ENCODE assay signal across 1 cellular context in the genomic region with DNA sequence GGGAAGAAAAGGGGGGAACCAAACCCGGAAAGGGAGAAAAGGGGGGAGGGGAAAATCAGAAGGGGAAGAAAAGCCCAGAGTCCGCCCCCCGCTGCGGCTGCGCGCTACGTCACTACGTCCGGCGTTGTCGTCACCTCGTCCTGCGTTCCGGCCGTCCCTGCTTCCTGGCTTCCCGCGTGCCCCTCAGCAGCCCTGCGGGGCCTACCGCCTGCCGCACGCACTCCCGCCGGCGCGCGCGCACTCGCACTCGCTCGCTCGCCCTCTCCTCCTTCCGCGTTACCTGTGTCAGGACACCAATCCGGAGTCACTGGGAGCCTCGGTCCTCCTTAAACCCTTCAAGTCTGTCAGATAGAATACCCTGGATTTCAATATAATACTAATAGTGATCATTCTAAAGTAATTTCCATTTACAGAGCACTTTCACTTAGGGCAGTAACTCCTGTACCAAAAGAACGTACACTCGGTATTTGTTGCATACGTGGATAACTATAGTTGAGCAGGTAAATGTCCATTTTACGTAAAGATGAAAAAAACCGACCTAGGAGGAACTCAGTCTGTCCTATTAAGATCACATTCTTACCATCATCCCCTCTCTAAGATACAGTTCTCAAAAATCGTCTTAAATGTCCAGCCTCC.
A peak's percentile ranks its signal among the peaks of the same experiment; 100 is the strongest.
TF ChIP-seq lines count a peak whose summit lies in the region.

A gene (minus strand): TSS at position 113 of the 636 bp plus-strand sequence. CDS start 120,615 bp downstream, outside the sequence.

TF ChIP-seq in GM12878, 131 proteins besides CTCF, POLR2A, EP300 and RAD21 (continued from another document and continues in another):
- TF ChIP-seq, protein P1, sequence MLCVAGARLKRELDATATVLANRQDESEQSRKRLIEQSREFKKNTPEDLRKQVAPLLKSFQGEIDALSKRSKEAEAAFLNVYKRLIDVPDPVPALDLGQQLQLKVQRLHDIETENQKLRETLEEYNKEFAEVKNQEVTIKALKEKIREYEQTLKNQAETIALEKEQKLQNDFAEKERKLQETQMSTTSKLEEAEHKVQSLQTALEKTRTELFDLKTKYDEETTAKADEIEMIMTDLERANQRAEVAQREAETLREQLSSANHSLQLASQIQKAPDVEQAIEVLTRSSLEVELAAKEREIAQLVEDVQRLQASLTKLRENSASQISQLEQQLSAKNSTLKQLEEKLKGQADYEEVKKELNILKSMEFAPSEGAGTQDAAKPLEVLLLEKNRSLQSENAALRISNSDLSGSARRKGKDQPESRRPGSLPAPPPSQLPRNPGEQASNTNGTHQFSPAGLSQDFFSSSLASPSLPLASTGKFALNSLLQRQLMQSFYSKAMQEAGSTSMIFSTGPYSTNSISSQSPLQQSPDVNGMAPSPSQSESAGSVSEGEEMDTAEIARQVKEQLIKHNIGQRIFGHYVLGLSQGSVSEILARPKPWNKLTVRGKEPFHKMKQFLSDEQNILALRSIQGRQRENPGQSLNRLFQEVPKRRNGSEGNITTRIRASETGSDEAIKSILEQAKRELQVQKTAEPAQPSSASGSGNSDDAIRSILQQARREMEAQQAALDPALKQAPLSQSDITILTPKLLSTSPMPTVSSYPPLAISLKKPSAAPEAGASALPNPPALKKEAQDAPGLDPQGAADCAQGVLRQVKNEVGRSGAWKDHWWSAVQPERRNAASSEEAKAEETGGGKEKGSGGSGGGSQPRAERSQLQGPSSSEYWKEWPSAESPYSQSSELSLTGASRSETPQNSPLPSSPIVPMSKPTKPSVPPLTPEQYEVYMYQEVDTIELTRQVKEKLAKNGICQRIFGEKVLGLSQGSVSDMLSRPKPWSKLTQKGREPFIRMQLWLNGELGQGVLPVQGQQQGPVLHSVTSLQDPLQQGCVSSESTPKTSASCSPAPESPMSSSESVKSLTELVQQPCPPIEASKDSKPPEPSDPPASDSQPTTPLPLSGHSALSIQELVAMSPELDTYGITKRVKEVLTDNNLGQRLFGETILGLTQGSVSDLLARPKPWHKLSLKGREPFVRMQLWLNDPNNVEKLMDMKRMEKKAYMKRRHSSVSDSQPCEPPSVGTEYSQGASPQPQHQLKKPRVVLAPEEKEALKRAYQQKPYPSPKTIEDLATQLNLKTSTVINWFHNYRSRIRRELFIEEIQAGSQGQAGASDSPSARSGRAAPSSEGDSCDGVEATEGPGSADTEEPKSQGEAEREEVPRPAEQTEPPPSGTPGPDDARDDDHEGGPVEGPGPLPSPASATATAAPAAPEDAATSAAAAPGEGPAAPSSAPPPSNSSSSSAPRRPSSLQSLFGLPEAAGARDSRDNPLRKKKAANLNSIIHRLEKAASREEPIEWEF (IDR thresholded peaks at IDR 0.05; ENCODE audit: insufficient replicate concordance, low read depth, low read length) = peak; percentile 69
- TF ChIP-seq SMC3 (IDR thresholded peaks at IDR 0.05; ENCODE audit: borderline replicate concordance, low read length) (no peak), IKZF2 (IDR thresholded peaks at IDR 0.05) (peak; percentile 20 to 41; a peak in 2 of 4 replicates), ZNF217 (IDR thresholded peaks at IDR 0.05) (no peak), WRNIP1 (IDR thresholded peaks at IDR 0.05; ENCODE audit: borderline replicate concordance, low read depth, low read length) (no peak), CREB1 (IDR thresholded peaks at IDR 0.05; ENCODE audit: low read depth) (peak; percentile 97), HDAC6 (IDR thresholded peaks at IDR 0.05; ENCODE audit: unreplicated experiment) (no peak), KAT2A (conservative IDR thresholded peaks at IDR 0.05; ENCODE audit: control insufficient read depth, low read depth, low read length) (no peak), ETV6 (conservative IDR thresholded peaks at IDR 0.05 in 1 of 2, IDR thresholded peaks at IDR 0.05 in 1 of 2; ENCODE audit: borderline replicate concordance in 1 of 2, low read depth in 1 of 2) (peak in 1 of 2 experiments; percentile 49; a peak in 2 of 4 replicates), SRF (IDR thresholded peaks at IDR 0.05; ENCODE audit: low read depth in 2 of 2, low read length in 2 of 2) (0 out of 4 replicates have a peak, but pooled peaks of 1 of the 2 experiments have one; percentile 3), ZNF384 (IDR thresholded peaks at IDR 0.05; ENCODE audit: borderline replicate concordance, low read depth, low read length) (no peak), FOXM1 (IDR thresholded peaks at IDR 0.05; ENCODE audit: low read depth, low read length) (no peak), BMI1 (IDR thresholded peaks at IDR 0.05; ENCODE audit: borderline replicate concordance) (no peak), ZNF207 (IDR thresholded peaks at IDR 0.05; ENCODE audit: borderline replicate concordance) (peak; percentile 84; the same call in 1 of the 2 replicates), NFIC (IDR thresholded peaks at IDR 0.05; ENCODE audit: low read depth, low read length) (no peak), BRCA1 (IDR thresholded peaks at IDR 0.05; ENCODE audit: low read depth, low read length) (no peak), BACH1 (IDR thresholded peaks at IDR 0.05; ENCODE audit: borderline replicate concordance) (peak; percentile 23; the same call in 1 of the 2 replicates), NFXL1 (IDR thresholded peaks at IDR 0.05; ENCODE audit: borderline replicate concordance) (no peak), SREBF1 (IDR thresholded peaks at IDR 0.05; ENCODE audit: low read length) (no peak), GATAD2B (conservative IDR thresholded peaks at IDR 0.05; ENCODE audit: low read depth) (no peak; the same call in 1 of the 2 replicates), TBL1XR1 (IDR thresholded peaks at IDR 0.05; ENCODE audit: low read depth, low read length) (no peak), CREM (IDR thresholded peaks at IDR 0.05; ENCODE audit: low read depth) (peak; percentile 93), SMARCA5 (IDR thresholded peaks at IDR 0.05) (no peak), CHD2 (IDR thresholded peaks at IDR 0.05; ENCODE audit: borderline replicate concordance, low read depth, low read length) (peak; percentile 75), MYC (IDR thresholded peaks at IDR 0.05; ENCODE audit: insufficient read depth, insufficient read length, insufficient replicate concordance, low read length, severe bottlenecking) (peak; percentile 81), GABPA (IDR thresholded peaks at IDR 0.05; ENCODE audit: low read depth) (no peak), RBBP5 (conservative IDR thresholded peaks at IDR 0.05) (no peak), CBX5 (IDR thresholded peaks at IDR 0.05; ENCODE audit: low read depth) (no peak), SIN3A (IDR thresholded peaks at IDR 0.05; ENCODE audit: low read depth, low read length) (no peak), JUND (IDR thresholded peaks at IDR 0.05; ENCODE audit: low read depth, low read length) (no peak)
- TF ChIP-seq, protein P2, sequence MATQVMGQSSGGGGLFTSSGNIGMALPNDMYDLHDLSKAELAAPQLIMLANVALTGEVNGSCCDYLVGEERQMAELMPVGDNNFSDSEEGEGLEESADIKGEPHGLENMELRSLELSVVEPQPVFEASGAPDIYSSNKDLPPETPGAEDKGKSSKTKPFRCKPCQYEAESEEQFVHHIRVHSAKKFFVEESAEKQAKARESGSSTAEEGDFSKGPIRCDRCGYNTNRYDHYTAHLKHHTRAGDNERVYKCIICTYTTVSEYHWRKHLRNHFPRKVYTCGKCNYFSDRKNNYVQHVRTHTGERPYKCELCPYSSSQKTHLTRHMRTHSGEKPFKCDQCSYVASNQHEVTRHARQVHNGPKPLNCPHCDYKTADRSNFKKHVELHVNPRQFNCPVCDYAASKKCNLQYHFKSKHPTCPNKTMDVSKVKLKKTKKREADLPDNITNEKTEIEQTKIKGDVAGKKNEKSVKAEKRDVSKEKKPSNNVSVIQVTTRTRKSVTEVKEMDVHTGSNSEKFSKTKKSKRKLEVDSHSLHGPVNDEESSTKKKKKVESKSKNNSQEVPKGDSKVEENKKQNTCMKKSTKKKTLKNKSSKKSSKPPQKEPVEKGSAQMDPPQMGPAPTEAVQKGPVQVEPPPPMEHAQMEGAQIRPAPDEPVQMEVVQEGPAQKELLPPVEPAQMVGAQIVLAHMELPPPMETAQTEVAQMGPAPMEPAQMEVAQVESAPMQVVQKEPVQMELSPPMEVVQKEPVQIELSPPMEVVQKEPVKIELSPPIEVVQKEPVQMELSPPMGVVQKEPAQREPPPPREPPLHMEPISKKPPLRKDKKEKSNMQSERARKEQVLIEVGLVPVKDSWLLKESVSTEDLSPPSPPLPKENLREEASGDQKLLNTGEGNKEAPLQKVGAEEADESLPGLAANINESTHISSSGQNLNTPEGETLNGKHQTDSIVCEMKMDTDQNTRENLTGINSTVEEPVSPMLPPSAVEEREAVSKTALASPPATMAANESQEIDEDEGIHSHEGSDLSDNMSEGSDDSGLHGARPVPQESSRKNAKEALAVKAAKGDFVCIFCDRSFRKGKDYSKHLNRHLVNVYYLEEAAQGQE (IDR thresholded peaks at IDR 0.05; ENCODE audit: low read depth, low read length) = no peak
- TF ChIP-seq, protein P3, sequence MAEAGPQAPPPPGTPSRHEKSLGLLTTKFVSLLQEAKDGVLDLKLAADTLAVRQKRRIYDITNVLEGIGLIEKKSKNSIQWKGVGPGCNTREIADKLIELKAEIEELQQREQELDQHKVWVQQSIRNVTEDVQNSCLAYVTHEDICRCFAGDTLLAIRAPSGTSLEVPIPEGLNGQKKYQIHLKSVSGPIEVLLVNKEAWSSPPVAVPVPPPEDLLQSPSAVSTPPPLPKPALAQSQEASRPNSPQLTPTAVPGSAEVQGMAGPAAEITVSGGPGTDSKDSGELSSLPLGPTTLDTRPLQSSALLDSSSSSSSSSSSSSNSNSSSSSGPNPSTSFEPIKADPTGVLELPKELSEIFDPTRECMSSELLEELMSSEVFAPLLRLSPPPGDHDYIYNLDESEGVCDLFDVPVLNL (IDR thresholded peaks at IDR 0.05; ENCODE audit: low read depth, low read length) = no peak
- TF ChIP-seq, protein P4, sequence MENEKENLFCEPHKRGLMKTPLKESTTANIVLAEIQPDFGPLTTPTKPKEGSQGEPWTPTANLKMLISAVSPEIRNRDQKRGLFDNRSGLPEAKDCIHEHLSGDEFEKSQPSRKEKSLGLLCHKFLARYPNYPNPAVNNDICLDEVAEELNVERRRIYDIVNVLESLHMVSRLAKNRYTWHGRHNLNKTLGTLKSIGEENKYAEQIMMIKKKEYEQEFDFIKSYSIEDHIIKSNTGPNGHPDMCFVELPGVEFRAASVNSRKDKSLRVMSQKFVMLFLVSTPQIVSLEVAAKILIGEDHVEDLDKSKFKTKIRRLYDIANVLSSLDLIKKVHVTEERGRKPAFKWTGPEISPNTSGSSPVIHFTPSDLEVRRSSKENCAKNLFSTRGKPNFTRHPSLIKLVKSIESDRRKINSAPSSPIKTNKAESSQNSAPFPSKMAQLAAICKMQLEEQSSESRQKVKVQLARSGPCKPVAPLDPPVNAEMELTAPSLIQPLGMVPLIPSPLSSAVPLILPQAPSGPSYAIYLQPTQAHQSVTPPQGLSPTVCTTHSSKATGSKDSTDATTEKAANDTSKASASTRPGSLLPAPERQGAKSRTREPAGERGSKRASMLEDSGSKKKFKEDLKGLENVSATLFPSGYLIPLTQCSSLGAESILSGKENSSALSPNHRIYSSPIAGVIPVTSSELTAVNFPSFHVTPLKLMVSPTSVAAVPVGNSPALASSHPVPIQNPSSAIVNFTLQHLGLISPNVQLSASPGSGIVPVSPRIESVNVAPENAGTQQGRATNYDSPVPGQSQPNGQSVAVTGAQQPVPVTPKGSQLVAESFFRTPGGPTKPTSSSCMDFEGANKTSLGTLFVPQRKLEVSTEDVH (IDR thresholded peaks at IDR 0.05; ENCODE audit: low read depth, partially characterized antibody) = no peak
- TF ChIP-seq, protein P5, sequence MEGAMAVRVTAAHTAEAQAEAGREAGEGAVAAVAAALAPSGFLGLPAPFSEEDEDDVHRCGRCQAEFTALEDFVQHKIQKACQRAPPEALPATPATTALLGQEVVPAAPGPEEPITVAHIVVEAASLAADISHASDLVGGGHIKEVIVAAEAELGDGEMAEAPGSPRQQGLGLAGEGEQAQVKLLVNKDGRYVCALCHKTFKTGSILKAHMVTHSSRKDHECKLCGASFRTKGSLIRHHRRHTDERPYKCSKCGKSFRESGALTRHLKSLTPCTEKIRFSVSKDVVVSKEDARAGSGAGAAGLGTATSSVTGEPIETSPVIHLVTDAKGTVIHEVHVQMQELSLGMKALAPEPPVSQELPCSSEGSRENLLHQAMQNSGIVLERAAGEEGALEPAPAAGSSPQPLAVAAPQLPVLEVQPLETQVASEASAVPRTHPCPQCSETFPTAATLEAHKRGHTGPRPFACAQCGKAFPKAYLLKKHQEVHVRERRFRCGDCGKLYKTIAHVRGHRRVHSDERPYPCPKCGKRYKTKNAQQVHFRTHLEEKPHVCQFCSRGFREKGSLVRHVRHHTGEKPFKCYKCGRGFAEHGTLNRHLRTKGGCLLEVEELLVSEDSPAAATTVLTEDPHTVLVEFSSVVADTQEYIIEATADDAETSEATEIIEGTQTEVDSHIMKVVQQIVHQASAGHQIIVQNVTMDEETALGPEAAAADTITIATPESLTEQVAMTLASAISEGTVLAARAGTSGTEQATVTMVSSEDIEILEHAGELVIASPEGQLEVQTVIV (IDR thresholded peaks at IDR 0.05; ENCODE audit: borderline replicate concordance, partially characterized antibody) = peak; percentile 54
- TF ChIP-seq, protein P6, sequence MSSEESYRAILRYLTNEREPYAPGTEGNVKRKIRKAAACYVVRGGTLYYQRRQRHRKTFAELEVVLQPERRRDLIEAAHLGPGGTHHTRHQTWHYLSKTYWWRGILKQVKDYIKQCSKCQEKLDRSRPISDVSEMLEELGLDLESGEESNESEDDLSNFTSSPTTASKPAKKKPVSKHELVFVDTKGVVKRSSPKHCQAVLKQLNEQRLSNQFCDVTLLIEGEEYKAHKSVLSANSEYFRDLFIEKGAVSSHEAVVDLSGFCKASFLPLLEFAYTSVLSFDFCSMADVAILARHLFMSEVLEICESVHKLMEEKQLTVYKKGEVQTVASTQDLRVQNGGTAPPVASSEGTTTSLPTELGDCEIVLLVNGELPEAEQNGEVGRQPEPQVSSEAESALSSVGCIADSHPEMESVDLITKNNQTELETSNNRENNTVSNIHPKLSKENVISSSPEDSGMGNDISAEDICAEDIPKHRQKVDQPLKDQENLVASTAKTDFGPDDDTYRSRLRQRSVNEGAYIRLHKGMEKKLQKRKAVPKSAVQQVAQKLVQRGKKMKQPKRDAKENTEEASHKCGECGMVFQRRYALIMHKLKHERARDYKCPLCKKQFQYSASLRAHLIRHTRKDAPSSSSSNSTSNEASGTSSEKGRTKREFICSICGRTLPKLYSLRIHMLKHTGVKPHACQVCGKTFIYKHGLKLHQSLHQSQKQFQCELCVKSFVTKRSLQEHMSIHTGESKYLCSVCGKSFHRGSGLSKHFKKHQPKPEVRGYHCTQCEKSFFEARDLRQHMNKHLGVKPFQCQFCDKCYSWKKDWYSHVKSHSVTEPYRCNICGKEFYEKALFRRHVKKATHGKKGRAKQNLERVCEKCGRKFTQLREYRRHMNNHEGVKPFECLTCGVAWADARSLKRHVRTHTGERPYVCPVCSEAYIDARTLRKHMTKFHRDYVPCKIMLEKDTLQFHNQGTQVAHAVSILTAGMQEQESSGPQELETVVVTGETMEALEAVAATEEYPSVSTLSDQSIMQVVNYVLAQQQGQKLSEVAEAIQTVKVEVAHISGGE (CRISPR knock-in tag; IDR thresholded peaks at IDR 0.05) = no peak
